In genomic region chr1:79575424-79575823, GRCh38 we compare ENCODE assay signal across 18 cellular contexts.
"Had no signal": no experiment of that assay in that cellular context is flagged by ENCODE, and none has a peak within 500 bp of the region (broad histone marks: within the 10 kb centered on the region; RNA-seq: fewer than 3 reads in every experiment).

No MANE protein-coding gene starts in this region.

- H3K9me3 ChIP-seq: right atrium auricular region, sigmoid colon, testis, tibial nerve, upper lobe of right lung had no signal

- H3K27me3 ChIP-seq: heart left ventricle, right atrium auricular region, sigmoid colon, testis, tibial nerve, upper lobe of right lung had no signal

- H3K27ac ChIP-seq: heart left ventricle, right atrium auricular region, sigmoid colon, skin epidermis, testis, tibial nerve, upper lobe of right lung had no signal

- H3K4me3 ChIP-seq: heart left ventricle, right atrium auricular region, sigmoid colon, skin epidermis, testis, tibial nerve, upper lobe of right lung had no signal

- H3K4me1 ChIP-seq: heart left ventricle, right atrium auricular region, sigmoid colon, testis, tibial nerve, upper lobe of right lung had no signal

- DNase-seq: erythroblast; foreskin melanocyte; heart left ventricle; hypothalamus; kidney glomerular epithelial cell; mammary epithelial cell; natural killer cell; posterior cingulate gyrus; sigmoid colon; stimulated activated CD4-positive, alpha-beta T cell treated with anti-CD3 and anti-CD28 coated beads, Interleukin-2, amount 100 ng/mL, for 24 hours; stimulated activated CD4-positive, alpha-beta T cell treated with anti-CD3 and anti-CD28 coated beads, Interleukin-4, amount 100 ng/mL, for 4 hours; stimulated activated naive B cell treated with anti-CD40 and anti-IgM and Interleukin-4, amounts not matched to agents 10 μg/mL and 1 μg/mL and 100 μg/mL, for 72 hours; stimulated activated naive CD8-positive, alpha-beta T cell treated with anti-CD3 and anti-CD28 coated beads, Interleukin-15, amount 100 ng/mL, for 72 hours; testis; upper lobe of right lung had no signal

- ATAC-seq: heart left ventricle; natural killer cell; stimulated activated naive B cell treated with anti-CD40 and anti-IgM and Interleukin-4, amounts not matched to agents 10 μg/mL and 1 μg/mL and 100 μg/mL, for 72 hours; stimulated activated naive CD8-positive, alpha-beta T cell treated with anti-CD3 and anti-CD28 coated beads, Interleukin-15, amount 100 ng/mL, for 72 hours; upper lobe of right lung had no signal

- H3K36me3 ChIP-seq: heart left ventricle, right atrium auricular region, sigmoid colon, tibial nerve, upper lobe of right lung had no signal
